In genomic region chr21:33588485-33589335, GRCh38 we compare ENCODE assay signal across 1 cellular context.
TF ChIP-seq lines count a peak whose summit lies in the region.

DONSON (minus strand) TSS chr21:33588684; CDS start chr21:33588641, 43 bp downstream.

TF ChIP-seq in HepG2, 621 proteins besides CTCF, POLR2A, EP300 and RAD21 (continued from another document and continues in another):
- TF ChIP-seq, protein P1, sequence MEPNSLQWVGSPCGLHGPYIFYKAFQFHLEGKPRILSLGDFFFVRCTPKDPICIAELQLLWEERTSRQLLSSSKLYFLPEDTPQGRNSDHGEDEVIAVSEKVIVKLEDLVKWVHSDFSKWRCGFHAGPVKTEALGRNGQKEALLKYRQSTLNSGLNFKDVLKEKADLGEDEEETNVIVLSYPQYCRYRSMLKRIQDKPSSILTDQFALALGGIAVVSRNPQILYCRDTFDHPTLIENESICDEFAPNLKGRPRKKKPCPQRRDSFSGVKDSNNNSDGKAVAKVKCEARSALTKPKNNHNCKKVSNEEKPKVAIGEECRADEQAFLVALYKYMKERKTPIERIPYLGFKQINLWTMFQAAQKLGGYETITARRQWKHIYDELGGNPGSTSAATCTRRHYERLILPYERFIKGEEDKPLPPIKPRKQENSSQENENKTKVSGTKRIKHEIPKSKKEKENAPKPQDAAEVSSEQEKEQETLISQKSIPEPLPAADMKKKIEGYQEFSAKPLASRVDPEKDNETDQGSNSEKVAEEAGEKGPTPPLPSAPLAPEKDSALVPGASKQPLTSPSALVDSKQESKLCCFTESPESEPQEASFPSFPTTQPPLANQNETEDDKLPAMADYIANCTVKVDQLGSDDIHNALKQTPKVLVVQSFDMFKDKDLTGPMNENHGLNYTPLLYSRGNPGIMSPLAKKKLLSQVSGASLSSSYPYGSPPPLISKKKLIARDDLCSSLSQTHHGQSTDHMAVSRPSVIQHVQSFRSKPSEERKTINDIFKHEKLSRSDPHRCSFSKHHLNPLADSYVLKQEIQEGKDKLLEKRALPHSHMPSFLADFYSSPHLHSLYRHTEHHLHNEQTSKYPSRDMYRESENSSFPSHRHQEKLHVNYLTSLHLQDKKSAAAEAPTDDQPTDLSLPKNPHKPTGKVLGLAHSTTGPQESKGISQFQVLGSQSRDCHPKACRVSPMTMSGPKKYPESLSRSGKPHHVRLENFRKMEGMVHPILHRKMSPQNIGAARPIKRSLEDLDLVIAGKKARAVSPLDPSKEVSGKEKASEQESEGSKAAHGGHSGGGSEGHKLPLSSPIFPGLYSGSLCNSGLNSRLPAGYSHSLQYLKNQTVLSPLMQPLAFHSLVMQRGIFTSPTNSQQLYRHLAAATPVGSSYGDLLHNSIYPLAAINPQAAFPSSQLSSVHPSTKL (CRISPR knock-in tag; IDR thresholded peaks at IDR 0.05), result 0 out of 2 replicates have a peak, but pooled peaks have one; percentile 55
- TF ChIP-seq ETV5 (CRISPR knock-in tag; IDR thresholded peaks at IDR 0.05; ENCODE audit: borderline replicate concordance) (no peak), ZNF232 (CRISPR knock-in tag; IDR thresholded peaks at IDR 0.05; ENCODE audit: borderline replicate concordance) (peak; percentile 68; the same call in 1 of the 2 replicates), ZNF329 (CRISPR knock-in tag; IDR thresholded peaks at IDR 0.05; ENCODE audit: low read depth) (no peak), CHCHD3 (CRISPR knock-in tag; IDR thresholded peaks at IDR 0.05) (no peak), ZSCAN29 (CRISPR knock-in tag; conservative IDR thresholded peaks at IDR 0.05) (no peak; the same call in 1 of the 2 replicates), ELK4 (CRISPR knock-in tag; IDR thresholded peaks at IDR 0.05; ENCODE audit: borderline replicate concordance) (0 out of 2 replicates have a peak, but pooled peaks have one; percentile 17), ZZZ3 (CRISPR knock-in tag; IDR thresholded peaks at IDR 0.05; ENCODE audit: borderline replicate concordance) (no peak), HBP1 (CRISPR knock-in tag; IDR thresholded peaks at IDR 0.05; ENCODE audit: low read depth) (no peak), ZBED4 (CRISPR knock-in tag; IDR thresholded peaks at IDR 0.05; ENCODE audit: borderline replicate concordance) (no peak), TBX3 (IDR thresholded peaks at IDR 0.05; ENCODE audit: borderline replicate concordance) (no peak), GFI1 (CRISPR knock-in tag; IDR thresholded peaks at IDR 0.05; ENCODE audit: borderline replicate concordance) (no peak), MEIS1 (CRISPR knock-in tag; IDR thresholded peaks at IDR 0.05; ENCODE audit: borderline replicate concordance) (no peak), ZBTB44 (CRISPR knock-in tag; IDR thresholded peaks at IDR 0.05) (no peak), AHR (CRISPR knock-in tag; IDR thresholded peaks at IDR 0.05) (0 out of 2 replicates have a peak, but pooled peaks have one; percentile 40), ZNF205 (CRISPR knock-in tag; IDR thresholded peaks at IDR 0.05) (no peak), ZSCAN21 (CRISPR knock-in tag; IDR thresholded peaks at IDR 0.05; ENCODE audit: borderline replicate concordance) (peak; percentile 85), KLF12 (CRISPR knock-in tag; IDR thresholded peaks at IDR 0.05; ENCODE audit: borderline replicate concordance) (peak; percentile 77; the same call in 1 of the 2 replicates), ZNF234 (CRISPR knock-in tag; conservative IDR thresholded peaks at IDR 0.05) (no peak), DNMT1 (CRISPR knock-in tag; IDR thresholded peaks at IDR 0.05) (no peak; the same call in 1 of the 2 replicates), PPARG (CRISPR knock-in tag; conservative IDR thresholded peaks at IDR 0.05) (no peak), ETV6 (CRISPR knock-in tag; conservative IDR thresholded peaks at IDR 0.05) (no peak; the same call in 1 of the 2 replicates), GTF2F1 (IDR thresholded peaks at IDR 0.05; ENCODE audit: low read length) (no peak), NFATC3 (CRISPR knock-in tag; IDR thresholded peaks at IDR 0.05) (no peak), ZMAT3 (CRISPR knock-in tag; conservative IDR thresholded peaks at IDR 0.05) (no peak)
- TF ChIP-seq, protein P2, sequence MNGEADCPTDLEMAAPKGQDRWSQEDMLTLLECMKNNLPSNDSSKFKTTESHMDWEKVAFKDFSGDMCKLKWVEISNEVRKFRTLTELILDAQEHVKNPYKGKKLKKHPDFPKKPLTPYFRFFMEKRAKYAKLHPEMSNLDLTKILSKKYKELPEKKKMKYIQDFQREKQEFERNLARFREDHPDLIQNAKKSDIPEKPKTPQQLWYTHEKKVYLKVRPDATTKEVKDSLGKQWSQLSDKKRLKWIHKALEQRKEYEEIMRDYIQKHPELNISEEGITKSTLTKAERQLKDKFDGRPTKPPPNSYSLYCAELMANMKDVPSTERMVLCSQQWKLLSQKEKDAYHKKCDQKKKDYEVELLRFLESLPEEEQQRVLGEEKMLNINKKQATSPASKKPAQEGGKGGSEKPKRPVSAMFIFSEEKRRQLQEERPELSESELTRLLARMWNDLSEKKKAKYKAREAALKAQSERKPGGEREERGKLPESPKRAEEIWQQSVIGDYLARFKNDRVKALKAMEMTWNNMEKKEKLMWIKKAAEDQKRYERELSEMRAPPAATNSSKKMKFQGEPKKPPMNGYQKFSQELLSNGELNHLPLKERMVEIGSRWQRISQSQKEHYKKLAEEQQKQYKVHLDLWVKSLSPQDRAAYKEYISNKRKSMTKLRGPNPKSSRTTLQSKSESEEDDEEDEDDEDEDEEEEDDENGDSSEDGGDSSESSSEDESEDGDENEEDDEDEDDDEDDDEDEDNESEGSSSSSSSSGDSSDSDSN (CRISPR knock-in tag; IDR thresholded peaks at IDR 0.05), result peak; percentile 57; the same call in 1 of the 2 replicates
- TF ChIP-seq, protein P3, sequence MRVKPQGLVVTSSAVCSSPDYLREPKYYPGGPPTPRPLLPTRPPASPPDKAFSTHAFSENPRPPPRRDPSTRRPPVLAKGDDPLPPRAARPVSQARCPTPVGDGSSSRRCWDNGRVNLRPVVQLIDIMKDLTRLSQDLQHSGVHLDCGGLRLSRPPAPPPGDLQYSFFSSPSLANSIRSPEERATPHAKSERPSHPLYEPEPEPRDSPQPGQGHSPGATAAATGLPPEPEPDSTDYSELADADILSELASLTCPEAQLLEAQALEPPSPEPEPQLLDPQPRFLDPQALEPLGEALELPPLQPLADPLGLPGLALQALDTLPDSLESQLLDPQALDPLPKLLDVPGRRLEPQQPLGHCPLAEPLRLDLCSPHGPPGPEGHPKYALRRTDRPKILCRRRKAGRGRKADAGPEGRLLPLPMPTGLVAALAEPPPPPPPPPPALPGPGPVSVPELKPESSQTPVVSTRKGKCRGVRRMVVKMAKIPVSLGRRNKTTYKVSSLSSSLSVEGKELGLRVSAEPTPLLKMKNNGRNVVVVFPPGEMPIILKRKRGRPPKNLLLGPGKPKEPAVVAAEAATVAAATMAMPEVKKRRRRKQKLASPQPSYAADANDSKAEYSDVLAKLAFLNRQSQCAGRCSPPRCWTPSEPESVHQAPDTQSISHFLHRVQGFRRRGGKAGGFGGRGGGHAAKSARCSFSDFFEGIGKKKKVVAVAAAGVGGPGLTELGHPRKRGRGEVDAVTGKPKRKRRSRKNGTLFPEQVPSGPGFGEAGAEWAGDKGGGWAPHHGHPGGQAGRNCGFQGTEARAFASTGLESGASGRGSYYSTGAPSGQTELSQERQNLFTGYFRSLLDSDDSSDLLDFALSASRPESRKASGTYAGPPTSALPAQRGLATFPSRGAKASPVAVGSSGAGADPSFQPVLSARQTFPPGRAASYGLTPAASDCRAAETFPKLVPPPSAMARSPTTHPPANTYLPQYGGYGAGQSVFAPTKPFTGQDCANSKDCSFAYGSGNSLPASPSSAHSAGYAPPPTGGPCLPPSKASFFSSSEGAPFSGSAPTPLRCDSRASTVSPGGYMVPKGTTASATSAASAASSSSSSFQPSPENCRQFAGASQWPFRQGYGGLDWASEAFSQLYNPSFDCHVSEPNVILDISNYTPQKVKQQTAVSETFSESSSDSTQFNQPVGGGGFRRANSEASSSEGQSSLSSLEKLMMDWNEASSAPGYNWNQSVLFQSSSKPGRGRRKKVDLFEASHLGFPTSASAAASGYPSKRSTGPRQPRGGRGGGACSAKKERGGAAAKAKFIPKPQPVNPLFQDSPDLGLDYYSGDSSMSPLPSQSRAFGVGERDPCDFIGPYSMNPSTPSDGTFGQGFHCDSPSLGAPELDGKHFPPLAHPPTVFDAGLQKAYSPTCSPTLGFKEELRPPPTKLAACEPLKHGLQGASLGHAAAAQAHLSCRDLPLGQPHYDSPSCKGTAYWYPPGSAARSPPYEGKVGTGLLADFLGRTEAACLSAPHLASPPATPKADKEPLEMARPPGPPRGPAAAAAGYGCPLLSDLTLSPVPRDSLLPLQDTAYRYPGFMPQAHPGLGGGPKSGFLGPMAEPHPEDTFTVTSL (CRISPR knock-in tag; IDR thresholded peaks at IDR 0.05; ENCODE audit: borderline replicate concordance), result no peak
- TF ChIP-seq, protein P4, sequence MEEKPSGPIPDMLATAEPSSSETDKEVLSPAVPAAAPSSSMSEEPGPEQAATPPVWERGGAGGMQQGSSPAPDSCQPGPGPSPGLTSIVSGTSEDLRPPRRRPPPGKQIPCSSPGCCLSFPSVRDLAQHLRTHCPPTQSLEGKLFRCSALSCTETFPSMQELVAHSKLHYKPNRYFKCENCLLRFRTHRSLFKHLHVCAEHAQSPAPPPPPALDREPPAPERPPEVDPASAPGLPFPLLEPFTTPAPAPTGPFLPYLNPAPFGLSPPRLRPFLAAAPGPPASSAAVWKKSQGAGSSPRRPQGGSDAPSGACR (CRISPR knock-in tag; IDR thresholded peaks at IDR 0.05), result no peak
- TF ChIP-seq, protein P5, sequence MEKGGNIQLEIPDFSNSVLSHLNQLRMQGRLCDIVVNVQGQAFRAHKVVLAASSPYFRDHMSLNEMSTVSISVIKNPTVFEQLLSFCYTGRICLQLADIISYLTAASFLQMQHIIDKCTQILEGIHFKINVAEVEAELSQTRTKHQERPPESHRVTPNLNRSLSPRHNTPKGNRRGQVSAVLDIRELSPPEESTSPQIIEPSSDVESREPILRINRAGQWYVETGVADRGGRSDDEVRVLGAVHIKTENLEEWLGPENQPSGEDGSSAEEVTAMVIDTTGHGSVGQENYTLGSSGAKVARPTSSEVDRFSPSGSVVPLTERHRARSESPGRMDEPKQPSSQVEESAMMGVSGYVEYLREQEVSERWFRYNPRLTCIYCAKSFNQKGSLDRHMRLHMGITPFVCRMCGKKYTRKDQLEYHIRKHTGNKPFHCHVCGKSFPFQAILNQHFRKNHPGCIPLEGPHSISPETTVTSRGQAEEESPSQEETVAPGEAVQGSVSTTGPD (CRISPR knock-in tag; IDR thresholded peaks at IDR 0.05), result peak; percentile 36; the same call in 1 of the 2 replicates
- TF ChIP-seq, protein P6, sequence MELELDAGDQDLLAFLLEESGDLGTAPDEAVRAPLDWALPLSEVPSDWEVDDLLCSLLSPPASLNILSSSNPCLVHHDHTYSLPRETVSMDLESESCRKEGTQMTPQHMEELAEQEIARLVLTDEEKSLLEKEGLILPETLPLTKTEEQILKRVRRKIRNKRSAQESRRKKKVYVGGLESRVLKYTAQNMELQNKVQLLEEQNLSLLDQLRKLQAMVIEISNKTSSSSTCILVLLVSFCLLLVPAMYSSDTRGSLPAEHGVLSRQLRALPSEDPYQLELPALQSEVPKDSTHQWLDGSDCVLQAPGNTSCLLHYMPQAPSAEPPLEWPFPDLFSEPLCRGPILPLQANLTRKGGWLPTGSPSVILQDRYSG (CRISPR knock-in tag; IDR thresholded peaks at IDR 0.05), result 0 out of 2 replicates have a peak, but pooled peaks have one; percentile 73
